1 cellular context compared by ENCODE assay signal in the genomic region with DNA sequence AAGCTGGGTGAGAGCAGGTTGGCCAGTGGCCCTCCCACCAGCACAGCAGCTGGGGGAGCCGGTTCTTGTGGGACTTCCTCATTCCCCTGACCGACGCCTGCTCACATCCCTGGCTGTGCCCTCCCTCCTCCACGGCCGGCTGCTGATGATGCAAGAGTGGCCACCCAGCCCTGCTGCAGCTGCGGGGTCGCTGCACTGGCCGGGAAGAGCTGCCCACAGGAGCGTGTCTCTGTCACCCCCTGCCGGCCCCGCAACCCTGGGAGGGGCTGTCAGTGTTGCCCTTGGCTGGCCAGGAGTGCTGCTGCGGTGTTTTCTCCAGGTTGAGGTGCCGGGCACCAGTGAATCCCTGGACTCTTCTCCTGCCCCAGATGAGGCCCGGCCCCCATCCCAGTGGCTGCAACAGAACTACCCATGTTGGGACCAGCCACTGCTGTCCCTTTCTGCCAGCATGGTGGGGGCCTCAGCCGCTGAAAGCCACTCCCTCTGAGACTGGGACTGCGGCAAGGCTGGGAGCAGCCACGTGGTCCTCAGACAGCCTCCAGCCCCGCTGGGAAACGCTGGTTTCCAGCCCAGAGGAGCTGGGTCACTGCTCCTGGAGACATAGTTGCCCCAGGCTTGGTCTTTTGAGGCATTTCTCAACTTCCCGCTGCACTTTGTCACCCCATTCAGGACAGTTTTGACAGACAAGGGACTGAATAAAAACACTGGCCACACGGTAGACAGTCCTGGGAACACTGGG.
TF ChIP-seq lines count a peak whose summit lies in the region.

No MANE protein-coding gene starts in this region.

TF ChIP-seq in K562, 482 proteins besides CTCF, POLR2A, EP300 and RAD21 (continued from another document and continues in another):
- TF ChIP-seq, protein P1, sequence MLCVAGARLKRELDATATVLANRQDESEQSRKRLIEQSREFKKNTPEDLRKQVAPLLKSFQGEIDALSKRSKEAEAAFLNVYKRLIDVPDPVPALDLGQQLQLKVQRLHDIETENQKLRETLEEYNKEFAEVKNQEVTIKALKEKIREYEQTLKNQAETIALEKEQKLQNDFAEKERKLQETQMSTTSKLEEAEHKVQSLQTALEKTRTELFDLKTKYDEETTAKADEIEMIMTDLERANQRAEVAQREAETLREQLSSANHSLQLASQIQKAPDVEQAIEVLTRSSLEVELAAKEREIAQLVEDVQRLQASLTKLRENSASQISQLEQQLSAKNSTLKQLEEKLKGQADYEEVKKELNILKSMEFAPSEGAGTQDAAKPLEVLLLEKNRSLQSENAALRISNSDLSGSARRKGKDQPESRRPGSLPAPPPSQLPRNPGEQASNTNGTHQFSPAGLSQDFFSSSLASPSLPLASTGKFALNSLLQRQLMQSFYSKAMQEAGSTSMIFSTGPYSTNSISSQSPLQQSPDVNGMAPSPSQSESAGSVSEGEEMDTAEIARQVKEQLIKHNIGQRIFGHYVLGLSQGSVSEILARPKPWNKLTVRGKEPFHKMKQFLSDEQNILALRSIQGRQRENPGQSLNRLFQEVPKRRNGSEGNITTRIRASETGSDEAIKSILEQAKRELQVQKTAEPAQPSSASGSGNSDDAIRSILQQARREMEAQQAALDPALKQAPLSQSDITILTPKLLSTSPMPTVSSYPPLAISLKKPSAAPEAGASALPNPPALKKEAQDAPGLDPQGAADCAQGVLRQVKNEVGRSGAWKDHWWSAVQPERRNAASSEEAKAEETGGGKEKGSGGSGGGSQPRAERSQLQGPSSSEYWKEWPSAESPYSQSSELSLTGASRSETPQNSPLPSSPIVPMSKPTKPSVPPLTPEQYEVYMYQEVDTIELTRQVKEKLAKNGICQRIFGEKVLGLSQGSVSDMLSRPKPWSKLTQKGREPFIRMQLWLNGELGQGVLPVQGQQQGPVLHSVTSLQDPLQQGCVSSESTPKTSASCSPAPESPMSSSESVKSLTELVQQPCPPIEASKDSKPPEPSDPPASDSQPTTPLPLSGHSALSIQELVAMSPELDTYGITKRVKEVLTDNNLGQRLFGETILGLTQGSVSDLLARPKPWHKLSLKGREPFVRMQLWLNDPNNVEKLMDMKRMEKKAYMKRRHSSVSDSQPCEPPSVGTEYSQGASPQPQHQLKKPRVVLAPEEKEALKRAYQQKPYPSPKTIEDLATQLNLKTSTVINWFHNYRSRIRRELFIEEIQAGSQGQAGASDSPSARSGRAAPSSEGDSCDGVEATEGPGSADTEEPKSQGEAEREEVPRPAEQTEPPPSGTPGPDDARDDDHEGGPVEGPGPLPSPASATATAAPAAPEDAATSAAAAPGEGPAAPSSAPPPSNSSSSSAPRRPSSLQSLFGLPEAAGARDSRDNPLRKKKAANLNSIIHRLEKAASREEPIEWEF (CRISPR knock-in tag; IDR thresholded peaks at IDR 0.05) = no peak
- TF ChIP-seq NONO (IDR thresholded peaks at IDR 0.05; ENCODE audit: low read depth in 2 of 2, low read length in 1 of 2) (no peak), PRMT5 (CRISPR knock-in tag; IDR thresholded peaks at IDR 0.05) (no peak), CSDE1 (IDR thresholded peaks at IDR 0.05) (no peak), SREBF2 (CRISPR knock-in tag; IDR thresholded peaks at IDR 0.05) (no peak), ZNF23 (CRISPR knock-in tag; IDR thresholded peaks at IDR 0.05) (no peak), RFX7 (CRISPR knock-in tag; IDR thresholded peaks at IDR 0.05) (no peak), ZNF12 (CRISPR knock-in tag; IDR thresholded peaks at IDR 0.05) (no peak), FOXK2 (conservative IDR thresholded peaks at IDR 0.05 in 1 of 2, IDR thresholded peaks at IDR 0.05 in 1 of 2; ENCODE audit: low read depth in 2 of 2) (0 out of 4 replicates have a peak, but pooled peaks of 1 of the 2 experiments have one; percentile 38), ARHGAP35 (IDR thresholded peaks at IDR 0.05; ENCODE audit: partially characterized antibody) (no peak), ZBTB7A (IDR thresholded peaks at IDR 0.05; ENCODE audit: borderline replicate concordance, control insufficient read depth, low read depth, low read length) (peak; percentile 84; the same call in 1 of the 2 replicates), MBD2 (IDR thresholded peaks at IDR 0.05; ENCODE audit: borderline replicate concordance, low read depth) (no peak), SRSF9 (IDR thresholded peaks at IDR 0.05; ENCODE audit: borderline replicate concordance, low read depth, low read length) (no peak), KLF10 (CRISPR knock-in tag; IDR thresholded peaks at IDR 0.05) (no peak), MTA3 (IDR thresholded peaks at IDR 0.05; ENCODE audit: borderline replicate concordance) (peak; percentile 57; the same call in 1 of the 2 replicates), TAF7 (tag; IDR thresholded peaks at IDR 0.05) (no peak), ZNF431 (CRISPR knock-in tag; IDR thresholded peaks at IDR 0.05) (no peak), DPF2 (IDR thresholded peaks at IDR 0.05) (no peak), HNRNPH1 (optimal IDR thresholded peaks at IDR 0.05; ENCODE audit: low read depth, low read length) (no peak), CXXC5 (CRISPR knock-in tag; IDR thresholded peaks at IDR 0.05) (peak; percentile 58), RBM39 (optimal IDR thresholded peaks at IDR 0.05; ENCODE audit: low read depth, low read length) (no peak), LARP7 (IDR thresholded peaks at IDR 0.05) (0 out of 2 replicates have a peak, but pooled peaks have one; percentile 15), SMAD4 (CRISPR knock-in tag; conservative IDR thresholded peaks at IDR 0.05) (peak; percentile 48), ZNF134 (CRISPR knock-in tag; conservative IDR thresholded peaks at IDR 0.05) (peak; percentile 94), SAFB (IDR thresholded peaks at IDR 0.05; ENCODE audit: borderline replicate concordance, low read depth, low read length) (no peak; the same call in 1 of the 2 replicates), CC2D1A (IDR thresholded peaks at IDR 0.05) (no peak), LCOR (CRISPR knock-in tag; IDR thresholded peaks at IDR 0.05) (0 out of 2 replicates have a peak, but pooled peaks have one; percentile 28), RBBP5 (IDR thresholded peaks at IDR 0.05; ENCODE audit: borderline replicate concordance, insufficient read depth, low read length, poor library complexity, severe bottlenecking) (peak; percentile 1)
- TF ChIP-seq, protein P2, sequence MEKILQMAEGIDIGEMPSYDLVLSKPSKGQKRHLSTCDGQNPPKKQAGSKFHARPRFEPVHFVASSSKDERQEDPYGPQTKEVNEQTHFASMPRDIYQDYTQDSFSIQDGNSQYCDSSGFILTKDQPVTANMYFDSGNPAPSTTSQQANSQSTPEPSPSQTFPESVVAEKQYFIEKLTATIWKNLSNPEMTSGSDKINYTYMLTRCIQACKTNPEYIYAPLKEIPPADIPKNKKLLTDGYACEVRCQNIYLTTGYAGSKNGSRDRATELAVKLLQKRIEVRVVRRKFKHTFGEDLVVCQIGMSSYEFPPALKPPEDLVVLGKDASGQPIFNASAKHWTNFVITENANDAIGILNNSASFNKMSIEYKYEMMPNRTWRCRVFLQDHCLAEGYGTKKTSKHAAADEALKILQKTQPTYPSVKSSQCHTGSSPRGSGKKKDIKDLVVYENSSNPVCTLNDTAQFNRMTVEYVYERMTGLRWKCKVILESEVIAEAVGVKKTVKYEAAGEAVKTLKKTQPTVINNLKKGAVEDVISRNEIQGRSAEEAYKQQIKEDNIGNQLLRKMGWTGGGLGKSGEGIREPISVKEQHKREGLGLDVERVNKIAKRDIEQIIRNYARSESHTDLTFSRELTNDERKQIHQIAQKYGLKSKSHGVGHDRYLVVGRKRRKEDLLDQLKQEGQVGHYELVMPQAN (IDR thresholded peaks at IDR 0.05; ENCODE audit: borderline replicate concordance) = peak; percentile 85
- TF ChIP-seq, protein P3, sequence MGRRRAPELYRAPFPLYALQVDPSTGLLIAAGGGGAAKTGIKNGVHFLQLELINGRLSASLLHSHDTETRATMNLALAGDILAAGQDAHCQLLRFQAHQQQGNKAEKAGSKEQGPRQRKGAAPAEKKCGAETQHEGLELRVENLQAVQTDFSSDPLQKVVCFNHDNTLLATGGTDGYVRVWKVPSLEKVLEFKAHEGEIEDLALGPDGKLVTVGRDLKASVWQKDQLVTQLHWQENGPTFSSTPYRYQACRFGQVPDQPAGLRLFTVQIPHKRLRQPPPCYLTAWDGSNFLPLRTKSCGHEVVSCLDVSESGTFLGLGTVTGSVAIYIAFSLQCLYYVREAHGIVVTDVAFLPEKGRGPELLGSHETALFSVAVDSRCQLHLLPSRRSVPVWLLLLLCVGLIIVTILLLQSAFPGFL (CRISPR knock-in tag; IDR thresholded peaks at IDR 0.05) = no peak
- TF ChIP-seq, protein P4, sequence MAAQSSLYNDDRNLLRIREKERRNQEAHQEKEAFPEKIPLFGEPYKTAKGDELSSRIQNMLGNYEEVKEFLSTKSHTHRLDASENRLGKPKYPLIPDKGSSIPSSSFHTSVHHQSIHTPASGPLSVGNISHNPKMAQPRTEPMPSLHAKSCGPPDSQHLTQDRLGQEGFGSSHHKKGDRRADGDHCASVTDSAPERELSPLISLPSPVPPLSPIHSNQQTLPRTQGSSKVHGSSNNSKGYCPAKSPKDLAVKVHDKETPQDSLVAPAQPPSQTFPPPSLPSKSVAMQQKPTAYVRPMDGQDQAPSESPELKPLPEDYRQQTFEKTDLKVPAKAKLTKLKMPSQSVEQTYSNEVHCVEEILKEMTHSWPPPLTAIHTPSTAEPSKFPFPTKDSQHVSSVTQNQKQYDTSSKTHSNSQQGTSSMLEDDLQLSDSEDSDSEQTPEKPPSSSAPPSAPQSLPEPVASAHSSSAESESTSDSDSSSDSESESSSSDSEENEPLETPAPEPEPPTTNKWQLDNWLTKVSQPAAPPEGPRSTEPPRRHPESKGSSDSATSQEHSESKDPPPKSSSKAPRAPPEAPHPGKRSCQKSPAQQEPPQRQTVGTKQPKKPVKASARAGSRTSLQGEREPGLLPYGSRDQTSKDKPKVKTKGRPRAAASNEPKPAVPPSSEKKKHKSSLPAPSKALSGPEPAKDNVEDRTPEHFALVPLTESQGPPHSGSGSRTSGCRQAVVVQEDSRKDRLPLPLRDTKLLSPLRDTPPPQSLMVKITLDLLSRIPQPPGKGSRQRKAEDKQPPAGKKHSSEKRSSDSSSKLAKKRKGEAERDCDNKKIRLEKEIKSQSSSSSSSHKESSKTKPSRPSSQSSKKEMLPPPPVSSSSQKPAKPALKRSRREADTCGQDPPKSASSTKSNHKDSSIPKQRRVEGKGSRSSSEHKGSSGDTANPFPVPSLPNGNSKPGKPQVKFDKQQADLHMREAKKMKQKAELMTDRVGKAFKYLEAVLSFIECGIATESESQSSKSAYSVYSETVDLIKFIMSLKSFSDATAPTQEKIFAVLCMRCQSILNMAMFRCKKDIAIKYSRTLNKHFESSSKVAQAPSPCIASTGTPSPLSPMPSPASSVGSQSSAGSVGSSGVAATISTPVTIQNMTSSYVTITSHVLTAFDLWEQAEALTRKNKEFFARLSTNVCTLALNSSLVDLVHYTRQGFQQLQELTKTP (IDR thresholded peaks at IDR 0.05; ENCODE audit: low read depth in 1 of 2, partially characterized antibody in 2 of 2) = no peak
- TF ChIP-seq, protein P5, sequence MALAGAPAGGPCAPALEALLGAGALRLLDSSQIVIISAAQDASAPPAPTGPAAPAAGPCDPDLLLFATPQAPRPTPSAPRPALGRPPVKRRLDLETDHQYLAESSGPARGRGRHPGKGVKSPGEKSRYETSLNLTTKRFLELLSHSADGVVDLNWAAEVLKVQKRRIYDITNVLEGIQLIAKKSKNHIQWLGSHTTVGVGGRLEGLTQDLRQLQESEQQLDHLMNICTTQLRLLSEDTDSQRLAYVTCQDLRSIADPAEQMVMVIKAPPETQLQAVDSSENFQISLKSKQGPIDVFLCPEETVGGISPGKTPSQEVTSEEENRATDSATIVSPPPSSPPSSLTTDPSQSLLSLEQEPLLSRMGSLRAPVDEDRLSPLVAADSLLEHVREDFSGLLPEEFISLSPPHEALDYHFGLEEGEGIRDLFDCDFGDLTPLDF (CRISPR knock-in tag; IDR thresholded peaks at IDR 0.05) = no peak
- TF ChIP-seq, protein P6, sequence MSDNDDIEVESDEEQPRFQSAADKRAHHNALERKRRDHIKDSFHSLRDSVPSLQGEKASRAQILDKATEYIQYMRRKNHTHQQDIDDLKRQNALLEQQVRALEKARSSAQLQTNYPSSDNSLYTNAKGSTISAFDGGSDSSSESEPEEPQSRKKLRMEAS (CRISPR knock-in tag; IDR thresholded peaks at IDR 0.05) = peak; percentile 87
- TF ChIP-seq, protein P7, sequence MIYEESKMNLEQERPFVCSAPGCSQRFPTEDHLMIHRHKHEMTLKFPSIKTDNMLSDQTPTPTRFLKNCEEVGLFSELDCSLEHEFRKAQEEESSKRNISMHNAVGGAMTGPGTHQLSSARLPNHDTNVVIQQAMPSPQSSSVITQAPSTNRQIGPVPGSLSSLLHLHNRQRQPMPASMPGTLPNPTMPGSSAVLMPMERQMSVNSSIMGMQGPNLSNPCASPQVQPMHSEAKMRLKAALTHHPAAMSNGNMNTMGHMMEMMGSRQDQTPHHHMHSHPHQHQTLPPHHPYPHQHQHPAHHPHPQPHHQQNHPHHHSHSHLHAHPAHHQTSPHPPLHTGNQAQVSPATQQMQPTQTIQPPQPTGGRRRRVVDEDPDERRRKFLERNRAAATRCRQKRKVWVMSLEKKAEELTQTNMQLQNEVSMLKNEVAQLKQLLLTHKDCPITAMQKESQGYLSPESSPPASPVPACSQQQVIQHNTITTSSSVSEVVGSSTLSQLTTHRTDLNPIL (CRISPR knock-in tag; IDR thresholded peaks at IDR 0.05) = no peak
- TF ChIP-seq, protein P8, sequence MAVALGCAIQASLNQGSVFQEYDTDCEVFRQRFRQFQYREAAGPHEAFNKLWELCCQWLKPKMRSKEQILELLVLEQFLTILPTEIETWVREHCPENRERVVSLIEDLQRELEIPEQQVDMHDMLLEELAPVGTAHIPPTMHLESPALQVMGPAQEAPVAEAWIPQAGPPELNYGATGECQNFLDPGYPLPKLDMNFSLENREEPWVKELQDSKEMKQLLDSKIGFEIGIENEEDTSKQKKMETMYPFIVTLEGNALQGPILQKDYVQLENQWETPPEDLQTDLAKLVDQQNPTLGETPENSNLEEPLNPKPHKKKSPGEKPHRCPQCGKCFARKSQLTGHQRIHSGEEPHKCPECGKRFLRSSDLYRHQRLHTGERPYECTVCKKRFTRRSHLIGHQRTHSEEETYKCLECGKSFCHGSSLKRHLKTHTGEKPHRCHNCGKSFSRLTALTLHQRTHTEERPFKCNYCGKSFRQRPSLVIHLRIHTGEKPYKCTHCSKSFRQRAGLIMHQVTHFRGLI (CRISPR knock-in tag; IDR thresholded peaks at IDR 0.05) = no peak
- TF ChIP-seq, protein P9, sequence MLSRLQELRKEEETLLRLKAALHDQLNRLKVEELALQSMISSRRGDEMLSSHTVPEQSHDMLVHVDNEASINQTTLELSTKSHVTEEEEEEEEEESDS (CRISPR knock-in tag; IDR thresholded peaks at IDR 0.05) = no peak
- TF ChIP-seq, protein P10, sequence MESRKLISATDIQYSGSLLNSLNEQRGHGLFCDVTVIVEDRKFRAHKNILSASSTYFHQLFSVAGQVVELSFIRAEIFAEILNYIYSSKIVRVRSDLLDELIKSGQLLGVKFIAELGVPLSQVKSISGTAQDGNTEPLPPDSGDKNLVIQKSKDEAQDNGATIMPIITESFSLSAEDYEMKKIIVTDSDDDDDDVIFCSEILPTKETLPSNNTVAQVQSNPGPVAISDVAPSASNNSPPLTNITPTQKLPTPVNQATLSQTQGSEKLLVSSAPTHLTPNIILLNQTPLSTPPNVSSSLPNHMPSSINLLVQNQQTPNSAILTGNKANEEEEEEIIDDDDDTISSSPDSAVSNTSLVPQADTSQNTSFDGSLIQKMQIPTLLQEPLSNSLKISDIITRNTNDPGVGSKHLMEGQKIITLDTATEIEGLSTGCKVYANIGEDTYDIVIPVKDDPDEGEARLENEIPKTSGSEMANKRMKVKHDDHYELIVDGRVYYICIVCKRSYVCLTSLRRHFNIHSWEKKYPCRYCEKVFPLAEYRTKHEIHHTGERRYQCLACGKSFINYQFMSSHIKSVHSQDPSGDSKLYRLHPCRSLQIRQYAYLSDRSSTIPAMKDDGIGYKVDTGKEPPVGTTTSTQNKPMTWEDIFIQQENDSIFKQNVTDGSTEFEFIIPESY (CRISPR knock-in tag; IDR thresholded peaks at IDR 0.05) = peak; percentile 47; the same call in 1 of the 2 replicates
